In the genomic region with DNA sequence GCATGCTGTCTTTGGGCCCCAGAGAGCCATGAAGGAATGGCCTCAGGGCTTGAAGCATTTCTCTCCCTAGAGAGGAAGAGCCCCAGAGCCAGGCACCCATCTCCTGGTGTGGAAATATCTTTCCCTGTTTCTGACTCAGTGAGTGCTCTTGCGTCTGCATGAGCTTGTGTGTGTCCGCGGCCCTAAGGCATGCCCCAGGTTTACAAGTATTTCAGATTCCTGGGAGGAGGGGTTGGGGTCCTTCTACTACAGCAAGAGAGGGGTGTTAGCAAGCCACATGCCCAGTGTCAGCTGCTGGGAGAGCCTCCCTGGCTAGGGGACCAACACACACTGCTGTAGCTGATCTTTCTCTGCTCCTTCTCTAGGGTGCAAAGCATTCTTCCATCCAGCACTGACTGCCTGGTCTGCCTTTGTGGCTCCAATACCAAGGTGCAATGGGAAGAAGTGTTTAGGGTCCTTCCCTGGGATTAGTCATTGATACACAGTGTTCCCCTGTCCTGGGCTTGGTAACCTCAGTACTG, we compare ENCODE assay signal across 21 cellular contexts. TPM values are rescaled to one million over a fixed set of nuclear protein-coding genes. Genes with fewer than 3 reads are reported as not detected.
DNase-seq lines count a peak whose midpoint lies in the region; ATAC-seq, FAIRE-seq and TF ChIP-seq lines count a peak whose summit lies in the region.
"Had no signal": no experiment of that assay in that cellular context is flagged by ENCODE, and none has a peak within 500 bp of the region (broad histone marks: within the 10 kb centered on the region; RNA-seq: fewer than 3 reads in every experiment).

No MANE protein-coding gene starts in this region.

- TF ChIP-seq POLR2A in HepG2 (IDR thresholded peaks at IDR 0.05; ENCODE audit: insufficient read depth in 1 of 2, low read depth in 2 of 2, low read length in 2 of 2), result no peak
- TF ChIP-seq POLR2A in right lobe of liver (IDR thresholded peaks at IDR 0.05), result no peak

- no peaks in the 10 kb centered on the region for H3K4me1 Mint-ChIP-seq in endodermal cell
- H3K4me1 Mint-ChIP-seq: CD8-positive, alpha-beta memory T cell had no signal

- TF ChIP-seq RAD21 in liver (IDR thresholded peaks at IDR 0.05) (no peak), HepG2 (CRISPR knock-in tag; IDR thresholded peaks at IDR 0.05) (no peak)

- intact Hi-C loops in HepG2 (cut with micrococcal nuclease; ENCODE audit: unreplicated experiment) (no loop called here), right lobe of liver (cut with DNase I) (loop anchor here in 1 of 2 donors (10.0 kb wide), 1 partner anchor 49 kb away; no protein-coding TSS in a partner anchor)

- H3K27ac Mint-ChIP-seq in endodermal cell, result no peak overlapping the region
- H3K27ac Mint-ChIP-seq: CD4-positive, CD25-positive, alpha-beta regulatory T cell had no signal

- no peaks in the 10 kb centered on the region for H3K79me2 ChIP-seq in HepG2 (ENCODE audit: insufficient read depth, low read length)

- H3K9me3 ChIP-seq in liver (ENCODE audit: control insufficient read depth in 4 of 4, low read length in 3 of 4) (no peaks in the 10 kb centered on the region), HepG2 (ENCODE audit: low read length) (peaks cover 9% of the 10 kb centered on the region; the same call in 1 of the 2 replicates), endodermal cell (ENCODE audit: control insufficient read depth, low read length) (peaks cover 8% of the 10 kb centered on the region), right lobe of liver (no peaks in the 10 kb centered on the region)
- H3K9me3 ChIP-seq: A549, HAP-1 had no signal

- 94% methylated on average over 3 of the region's 3 CpGs for WGBS in liver
- WGBS in HepG2 (ENCODE audit: low lambda C conversion rate), result 100% methylated on average over 3 of the region's 3 CpGs
- WGBS in endodermal cell (ENCODE audit: insufficient coverage in 1 of 2, insufficient read length in 1 of 2), 2 experiments, result 87 to 90% methylated on average over 2 to 3 of the region's 3 CpGs
- WGBS in right lobe of liver (ENCODE audit: insufficient coverage, low coverage, low lambda C conversion rate, missing lambda C conversion rate), result 100% methylated on average over 3 of the region's 3 CpGs

- ATAC-seq in HepG2, result no peak
- no peak for ATAC-seq in right lobe of liver
- ATAC-seq in GM21360 (IDR thresholded peaks at IDR 0.05; ENCODE audit: unreplicated experiment), result no peak
- ATAC-seq: A549 had no signal

- DNase-seq in HepG2 (ENCODE audit: low spot score), result no peak
- peak; percentile 29 for DNase-seq in endodermal cell
- no peak for DNase-seq in right lobe of liver
- no peak for DNase-seq in DMS53 treated with DMSO at 0.1 percent for 48 hours (lab: John Stamatoyannopoulos, UW; ENCODE audit: unreplicated experiment)
- no peak for DNase-seq in NK-92 treated with Interleukin-12 subunit alpha and Interleukin-12 subunit beta, amount 100 ng/mL, for 24 hours (lab: John Stamatoyannopoulos, UW)
- DNase-seq: BE2C; C1 segment of cervical spinal cord; CD4-positive, CD25-positive, alpha-beta regulatory T cell; CD8-positive, alpha-beta memory T cell; COR-L47; DMS 273 treated with DMSO at 0.1 percent for 48 hours; DMS53; GM23248 had no signal

- no peak overlapping the region for H2AFZ ChIP-seq in HepG2 (ENCODE audit: low read length)
- H2AFZ ChIP-seq: GM23248 had no signal

- no peaks in the 10 kb centered on the region for H4K20me1 ChIP-seq in HepG2 (ENCODE audit: insufficient read depth, low read length)

- TF ChIP-seq CTCF in liver (IDR thresholded peaks at IDR 0.05; ENCODE audit: low read depth, low read length, missing input control) (no peak), HepG2 (CRISPR knock-in tag; IDR thresholded peaks at IDR 0.05) (no peak), endodermal cell (conservative IDR thresholded peaks at IDR 0.05) (no peak), right lobe of liver (IDR thresholded peaks at IDR 0.05) (no peak)

- H3K9me3 Mint-ChIP-seq in endodermal cell, result peaks cover 21% of the 10 kb centered on the region

- TF ChIP-seq EP300 in HepG2 (IDR thresholded peaks at IDR 0.05; ENCODE audit: low read depth in 2 of 2, low read length in 2 of 2) (no peak), HepG2 (CRISPR knock-in tag; IDR thresholded peaks at IDR 0.05; ENCODE audit: borderline replicate concordance) (no peak)

- peaks cover 2% of the 10 kb centered on the region for H3K36me3 Mint-ChIP-seq in endodermal cell (ENCODE audit: low read depth)

- no peak overlapping the region for H3K4me3 Mint-ChIP-seq in endodermal cell
- H3K4me3 Mint-ChIP-seq: CD4-positive, CD25-positive, alpha-beta regulatory T cell; CD8-positive, alpha-beta memory T cell had no signal

- no peak overlapping the region for H3K4me2 ChIP-seq in HepG2 (ENCODE audit: low read depth, low read length)
- H3K4me2 ChIP-seq: A549 had no signal

- H3K4me3 ChIP-seq in liver (ENCODE audit: low read depth in 1 of 3, low read length in 3 of 3) (peak overlapping the region in 2 of 3 donors; percentile 50 to 93), HepG2 (replicated peaks in 1 of 3; ENCODE audit: insufficient read depth in 1 of 3, low read depth in 2 of 3, low read length in 3 of 3) (no peak overlapping the region), endodermal cell (ENCODE audit: low read length) (no peak overlapping the region), right lobe of liver (peak overlapping the region in 2 of 3 donors; percentile 66 to 77)
- H3K4me3 ChIP-seq: A549, GM23248, HAP-1 had no signal

- H3K9ac ChIP-seq in liver (ENCODE audit: low read depth in 1 of 2, low read length in 2 of 2) (peak overlapping the region; percentile 0 to 22), HepG2 (ENCODE audit: insufficient read depth, low read depth, low read length) (no peak overlapping the region), endodermal cell (ENCODE audit: extremely low read depth, low read length, poor library complexity, severe bottlenecking) (no peak overlapping the region)
- H3K9ac ChIP-seq: GM23248 had no signal

- CTCF ChIA-PET in HepG2 (lab: Yijun Ruan, JAX; ENCODE audit: low intra/inter-chr PET ratio, low total read pairs), result no interaction called here

- POLR2A ChIA-PET in HepG2 (lab: Yijun Ruan, JAX), result no interaction called here

- H3K27me3 ChIP-seq in liver (ENCODE audit: control insufficient read depth in 4 of 4, insufficient read depth in 4 of 4, low read length in 3 of 4) (no peaks in the 10 kb centered on the region), HepG2 (ENCODE audit: control insufficient read depth in 1 of 2, insufficient read depth in 2 of 2, low read length in 2 of 2) (no peaks in the 10 kb centered on the region), endodermal cell (ENCODE audit: control insufficient read depth, insufficient read depth, low read length, poor library complexity, severe bottlenecking) (no peaks in the 10 kb centered on the region), right lobe of liver (no peaks in the 10 kb centered on the region)

- in situ Hi-C loops in HepG2 (cut with HindIII; ENCODE audit: extremely low pct_ligation_motif_present, low pct_unique_long_range_greater_than_20kb), result no loop called here

- no peak for FAIRE-seq in HepG2 (lab: Jason Lieb, UNC)
- FAIRE-seq: A549, G401.6 had no signal

- H3K27ac ChIP-seq in liver (ENCODE audit: low read depth in 1 of 2, low read length in 2 of 2), result peak overlapping the region; percentile 71 to 80
- no peak overlapping the region for H3K27ac ChIP-seq in HepG2 (ENCODE audit: extremely low read length, insufficient read depth, low read length)
- no peak overlapping the region for H3K27ac ChIP-seq in endodermal cell (ENCODE audit: low read depth, low read length)
- peak overlapping the region in 2 of 3 donors; percentile 79 to 89 for H3K27ac ChIP-seq in right lobe of liver
- H3K27ac ChIP-seq: 22Rv1, GM23248 had no signal

- H3K36me3 ChIP-seq in liver (ENCODE audit: control insufficient read depth in 4 of 4, insufficient read depth in 3 of 4, low read depth in 1 of 4, low read length in 3 of 4) (peaks cover 17 to 54% (median 33%) of the 10 kb centered on the region in 4 donors), HepG2 (replicated peaks in 1 of 2; ENCODE audit: control insufficient read depth in 1 of 2, insufficient read depth in 2 of 2, low read length in 2 of 2) (no peaks in the 10 kb centered on the region), endodermal cell (ENCODE audit: control insufficient read depth, insufficient read depth, low read length) (no peaks in the 10 kb centered on the region), right lobe of liver (peaks cover 0 to 60% (median 18%) of the 10 kb centered on the region in 4 donors)
- H3K36me3 ChIP-seq: BE2C, HAP-1 had no signal

- no TSS peak for BruUV-seq in HepG2 (replicated peaks; lab: Mats Ljungman, UMichigan)

- peaks cover 25% of the 10 kb centered on the region for H3K27me3 Mint-ChIP-seq in endodermal cell (ENCODE audit: insufficient read depth)

- H3K4me1 ChIP-seq in liver (ENCODE audit: control insufficient read depth in 4 of 4, insufficient read depth in 4 of 4, low read length in 3 of 4) (peaks cover 11 to 45% (median 26%) of the 10 kb centered on the region in 4 donors), HepG2 (ENCODE audit: insufficient read depth, low read length) (peaks cover 42% of the 10 kb centered on the region), endodermal cell (ENCODE audit: control insufficient read depth, insufficient read depth, low read length) (no peaks in the 10 kb centered on the region), right lobe of liver (peaks cover 0 to 46% (median 6%) of the 10 kb centered on the region in 4 donors)
- H3K4me1 ChIP-seq: BE2C, HAP-1 had no signal

RNA-seq across cellular contexts. Expression of a gene that starts 3.3 kb away (rescaled TPM):
- total RNA-seq in liver (100 to 1,000 TPM in 1 of 2 donors, 10 to 100 TPM in 1; 12.9 to 382 TPM), HepG2 (2016; rRNA removed; fragmentation: Illumina TruSeq; extraction: Trizol) (0.07 and 0.13 TPM in 2 replicates), endodermal cell (1 to 10 TPM; 1.1 to 3.0 TPM), right lobe of liver (100 to 1,000 TPM in 4 of 6 experiments, 10 to 100 TPM in 2; 84.6 to 481 (median 147) TPM)
- polyA plus RNA-seq in liver (100 to 1,000 TPM; 187 to 251 TPM), HepG2 (2011; rRNA removed) (0.05 TPM in 2 replicates)
- total RNA-seq in HepG2 (2016; cell fraction: cytosol; rRNA removed; fragmentation: Illumina TruSeq; extraction: Trizol; ENCODE audit: low read depth), result not detected in 2 replicates
- total RNA-seq in HepG2 (2016; cell fraction: insoluble cytoplasmic fraction; rRNA removed; fragmentation: Illumina TruSeq; extraction: Trizol), result 0.09 and 0.22 TPM in 2 replicates
- 0.07 and 0.09 TPM in 2 replicates for total RNA-seq in HepG2 (2016; cell fraction: membrane; rRNA removed; fragmentation: Illumina TruSeq; extraction: Trizol)
- 0.34 TPM in 1 of 2 replicates, not detected in the other for total RNA-seq in HepG2 (2016; cell fraction: nucleus; rRNA removed; fragmentation: Illumina TruSeq; extraction: Trizol)
- polyA plus RNA-seq in HepG2 (2011; cell fraction: cytosol; rRNA removed), result 0.04 and 0.05 TPM in 2 replicates
- polyA plus RNA-seq in HepG2 (2011; cell fraction: nucleus; rRNA removed), result 0.23 and 0.26 TPM in 2 replicates
- polyA plus RNA-seq in HepG2 (2012), result 0.09 and 0.50 TPM in 2 replicates
- polyA plus RNA-seq in HepG2 (2016; cell fraction: cytosol; fragmentation: Illumina TruSeq; extraction: Trizol; ENCODE audit: low read depth), result 0.09 TPM in 1 of 2 replicates, not detected in the other
- 0.19 TPM in 1 of 2 replicates, not detected in the other for polyA plus RNA-seq in HepG2 (2016; cell fraction: insoluble cytoplasmic fraction; fragmentation: Illumina TruSeq; extraction: Trizol; ENCODE audit: low read depth)
- polyA plus RNA-seq in HepG2 (2016; cell fraction: membrane; fragmentation: Illumina TruSeq; extraction: Trizol; ENCODE audit: low read depth), result 0.08 and 0.13 TPM in 2 replicates
- 0.25 and 0.44 TPM in 2 replicates for polyA plus RNA-seq in HepG2 (2016; cell fraction: nucleus; fragmentation: Illumina TruSeq; extraction: Trizol; ENCODE audit: insufficient read depth, low read depth)
- polyA minus RNA-seq in HepG2 (2011; rRNA and poly(A)+ RNA removed; ENCODE audit: low replicate concordance), result 0.18 TPM in 1 of 2 replicates, not detected in the other
- not detected in 2 replicates for polyA minus RNA-seq in HepG2 (2011; cell fraction: cytosol; rRNA and poly(A)+ RNA removed)
- polyA minus RNA-seq in HepG2 (2011; cell fraction: nucleus; rRNA and poly(A)+ RNA removed), result 0.13 and 0.37 TPM in 2 replicates
- 0.53 TPM for polyA plus RNA-seq in endodermal cell (2013, experiment 1 of 2)
- 0.54 TPM for polyA plus RNA-seq in endodermal cell (2013, experiment 2 of 2)
- total RNA-seq: GM23248, H4, HT-29 had no signal
- polyA plus RNA-seq: GM23248 had no signal

RNA-seq across cellular contexts. Expression of a gene that starts 19.9 kb away (rescaled TPM):
- not detected for total RNA-seq in liver
- polyA plus RNA-seq in liver, result not detected
- not detected in 2 replicates for total RNA-seq in HepG2 (2016; rRNA removed; fragmentation: Illumina TruSeq; extraction: Trizol)
- not detected in 2 replicates for total RNA-seq in HepG2 (2016; cell fraction: cytosol; rRNA removed; fragmentation: Illumina TruSeq; extraction: Trizol; ENCODE audit: low read depth)
- not detected in 2 replicates for total RNA-seq in HepG2 (2016; cell fraction: insoluble cytoplasmic fraction; rRNA removed; fragmentation: Illumina TruSeq; extraction: Trizol)
- not detected in 2 replicates for total RNA-seq in HepG2 (2016; cell fraction: membrane; rRNA removed; fragmentation: Illumina TruSeq; extraction: Trizol)
- total RNA-seq in HepG2 (2016; cell fraction: nucleus; rRNA removed; fragmentation: Illumina TruSeq; extraction: Trizol), result not detected in 2 replicates
- 0.04 TPM in 1 of 2 replicates, not detected in the other for polyA plus RNA-seq in HepG2 (2011; rRNA removed)
- not detected in 2 replicates for polyA plus RNA-seq in HepG2 (2011; cell fraction: cytosol; rRNA removed)
- polyA plus RNA-seq in HepG2 (2011; cell fraction: nucleus; rRNA removed), result 0.08 TPM in 1 of 2 replicates, not detected in the other
- not detected in 2 replicates for polyA plus RNA-seq in HepG2 (2012)
- polyA plus RNA-seq in HepG2 (2016; cell fraction: cytosol; fragmentation: Illumina TruSeq; extraction: Trizol; ENCODE audit: low read depth), result not detected in 2 replicates
- polyA plus RNA-seq in HepG2 (2016; cell fraction: insoluble cytoplasmic fraction; fragmentation: Illumina TruSeq; extraction: Trizol; ENCODE audit: low read depth), result not detected in 2 replicates
- polyA plus RNA-seq in HepG2 (2016; cell fraction: membrane; fragmentation: Illumina TruSeq; extraction: Trizol; ENCODE audit: low read depth), result not detected in 2 replicates
- not detected in 2 replicates for polyA plus RNA-seq in HepG2 (2016; cell fraction: nucleus; fragmentation: Illumina TruSeq; extraction: Trizol; ENCODE audit: insufficient read depth, low read depth)
- not detected in 2 replicates for polyA minus RNA-seq in HepG2 (2011; rRNA and poly(A)+ RNA removed; ENCODE audit: low replicate concordance)
- not detected in 2 replicates for polyA minus RNA-seq in HepG2 (2011; cell fraction: cytosol; rRNA and poly(A)+ RNA removed)
- not detected in 2 replicates for polyA minus RNA-seq in HepG2 (2011; cell fraction: nucleus; rRNA and poly(A)+ RNA removed)
- total RNA-seq in endodermal cell, result not detected
- polyA plus RNA-seq in endodermal cell (2013, experiment 1 of 2), result 0.21 TPM
- not detected for polyA plus RNA-seq in endodermal cell (2013, experiment 2 of 2)
- total RNA-seq in right lobe of liver, result not detected
- total RNA-seq: CD4-positive, CD25-positive, alpha-beta regulatory T cell; CD8-positive, alpha-beta memory T cell; GM23248; HT-29 had no signal
- polyA plus RNA-seq: A549; CD4-positive, CD25-positive, alpha-beta regulatory T cell; CD8-positive, alpha-beta memory T cell; GM23248 had no signal

RNA-seq across cellular contexts. Expression of a gene that starts 52.2 kb away (rescaled TPM):
- 1 to 10 TPM; 3.6 to 9.9 TPM for total RNA-seq in liver
- polyA plus RNA-seq in liver, result 1 to 10 TPM; 1.8 to 2.5 TPM
- total RNA-seq in HepG2 (2016; rRNA removed; fragmentation: Illumina TruSeq; extraction: Trizol), result 6.5 and 8.1 TPM in 2 replicates
- 0.79 and 0.91 TPM in 2 replicates for total RNA-seq in HepG2 (2016; cell fraction: cytosol; rRNA removed; fragmentation: Illumina TruSeq; extraction: Trizol; ENCODE audit: low read depth)
- 6.5 and 7.2 TPM in 2 replicates for total RNA-seq in HepG2 (2016; cell fraction: insoluble cytoplasmic fraction; rRNA removed; fragmentation: Illumina TruSeq; extraction: Trizol)
- 3.6 and 4.0 TPM in 2 replicates for total RNA-seq in HepG2 (2016; cell fraction: membrane; rRNA removed; fragmentation: Illumina TruSeq; extraction: Trizol)
- total RNA-seq in HepG2 (2016; cell fraction: nucleus; rRNA removed; fragmentation: Illumina TruSeq; extraction: Trizol), result 5.7 and 6.7 TPM in 2 replicates
- polyA plus RNA-seq in HepG2 (2011; rRNA removed), result 6.4 and 6.9 TPM in 2 replicates
- polyA plus RNA-seq in HepG2 (2011; cell fraction: cytosol; rRNA removed), result 4.9 and 5.8 TPM in 2 replicates
- 7.9 and 8.5 TPM in 2 replicates for polyA plus RNA-seq in HepG2 (2011; cell fraction: nucleus; rRNA removed)
- polyA plus RNA-seq in HepG2 (2012), result 4.4 and 4.7 TPM in 2 replicates
- polyA plus RNA-seq in HepG2 (2016; cell fraction: cytosol; fragmentation: Illumina TruSeq; extraction: Trizol; ENCODE audit: low read depth), result 0.19 and 0.26 TPM in 2 replicates
- 4.5 and 5.7 TPM in 2 replicates for polyA plus RNA-seq in HepG2 (2016; cell fraction: insoluble cytoplasmic fraction; fragmentation: Illumina TruSeq; extraction: Trizol; ENCODE audit: low read depth)
- polyA plus RNA-seq in HepG2 (2016; cell fraction: membrane; fragmentation: Illumina TruSeq; extraction: Trizol; ENCODE audit: low read depth), result 1.3 and 1.5 TPM in 2 replicates
- polyA plus RNA-seq in HepG2 (2016; cell fraction: nucleus; fragmentation: Illumina TruSeq; extraction: Trizol; ENCODE audit: insufficient read depth, low read depth), result 7.1 and 8.3 TPM in 2 replicates
- polyA minus RNA-seq in HepG2 (2011; rRNA and poly(A)+ RNA removed; ENCODE audit: low replicate concordance), result 10.0 and 11.4 TPM in 2 replicates
- 6.2 and 6.7 TPM in 2 replicates for polyA minus RNA-seq in HepG2 (2011; cell fraction: cytosol; rRNA and poly(A)+ RNA removed)
- polyA minus RNA-seq in HepG2 (2011; cell fraction: nucleus; rRNA and poly(A)+ RNA removed), result 8.6 and 10.3 TPM in 2 replicates
- 10 to 100 TPM; 22.1 to 25.7 TPM for total RNA-seq in endodermal cell
- 17.3 TPM for polyA plus RNA-seq in endodermal cell (2013, experiment 1 of 2)
- 16.1 TPM for polyA plus RNA-seq in endodermal cell (2013, experiment 2 of 2)
- 1 to 10 TPM; 1.8 to 3.7 (median 3.3) TPM for total RNA-seq in right lobe of liver

Comparison
In these comparisons a context has a peak if more than half of its experiments do, and no peak if none do; other contexts are left out.
1. H3K27ac ChIP-seq: peak in liver (2 of 2) and right lobe of liver (2 of 3); none in HepG2 (single experiment) and endodermal cell (single experiment).
2. H3K4me3 ChIP-seq: peak in liver (2 of 3) and right lobe of liver (2 of 3); none in HepG2 (0 of 3) and endodermal cell (single experiment).
3. H3K9ac ChIP-seq: peak in liver (2 of 2); none in HepG2 (single experiment) and endodermal cell (single experiment).